Comparison of ENCODE assay signal across 15 cellular contexts in genomic region chr4:136863756-136864155, GRCh38.
A peak's percentile ranks its signal among the peaks of the same experiment; 100 is the strongest.
DNase-seq lines count a peak whose midpoint lies in the region; ATAC-seq and TF ChIP-seq lines count a peak whose summit lies in the region.
"Had no signal": no experiment of that assay in that cellular context is flagged by ENCODE, and none has a peak within 500 bp of the region (broad histone marks: within the 10 kb centered on the region; RNA-seq: fewer than 3 reads in every experiment).

No MANE protein-coding gene starts in this region.

- no peaks in the 10 kb centered on the region for H3K27me3 Mint-ChIP-seq in brain
- H3K27me3 Mint-ChIP-seq in activated T-helper 2 cell treated with anti-CD3 and anti-CD28 coated beads, Interferon-gamma antibody, Interleukin-2, Interleukin-4, amounts not matched to agents 10 μg/mL and 5 μg/mL and 100 μg/mL, durations not matched to agents 14 hours and 24 hours and 36 hours (ENCODE audit: low read depth) = no peaks in the 10 kb centered on the region
- no peaks in the 10 kb centered on the region for H3K27me3 Mint-ChIP-seq in activated CD8-positive, alpha-beta T cell treated with anti-CD3 and anti-CD28 coated beads for 36 hours
- H3K27me3 Mint-ChIP-seq: activated naive CD8-positive, alpha-beta T cell treated with anti-CD3 and anti-CD28 coated beads, Interleukin-2, amount 50 U/mL, for 24 hours; natural killer cell treated with Interleukin-12 subunit alpha and Interleukin-12 subunit beta and Interleukin-15 and Interleukin-18, amount 100 ng/mL, for 72 hours; stimulated activated memory B cell treated with anti-CD40 and anti-IgM and Interleukin-4, amounts not matched to agents 10 μg/mL and 1 μg/mL and 100 μg/mL, for 72 hours had no signal

- intact Hi-C loops in left lung (cut with DNase I) = no loop called here
- intact Hi-C loops in activated T-helper 2 cell treated with anti-CD3 and anti-CD28 coated beads, Interferon-gamma antibody, Interleukin-2, Interleukin-4, amounts not matched to agents 10 μg/mL and 5 μg/mL and 100 μg/mL, durations not matched to agents 14 hours and 24 hours and 36 hours (cut with micrococcal nuclease) = no loop called here
- intact Hi-C loops in activated CD8-positive, alpha-beta T cell treated with anti-CD3 and anti-CD28 coated beads for 36 hours (cut with micrococcal nuclease) = no loop called here

- no peak overlapping the region for H3K4me2 ChIP-seq in MM.1S (ENCODE audit: low read depth, low read length)

- peak overlapping the region in 2 of 5 experiments; percentile 11 to 56 for H3K4me3 Mint-ChIP-seq in brain
- no peak overlapping the region for H3K4me3 Mint-ChIP-seq in activated T-helper 2 cell treated with anti-CD3 and anti-CD28 coated beads, Interferon-gamma antibody, Interleukin-2, Interleukin-4, amounts not matched to agents 10 μg/mL and 5 μg/mL and 100 μg/mL, durations not matched to agents 14 hours and 24 hours and 36 hours (ENCODE audit: low read depth)
- no peak overlapping the region for H3K4me3 Mint-ChIP-seq in activated CD8-positive, alpha-beta T cell treated with anti-CD3 and anti-CD28 coated beads for 36 hours
- H3K4me3 Mint-ChIP-seq: activated naive CD8-positive, alpha-beta T cell treated with anti-CD3 and anti-CD28 coated beads, Interleukin-2, amount 50 U/mL, for 24 hours; immature natural killer cell; natural killer cell treated with Interleukin-12 subunit alpha and Interleukin-12 subunit beta and Interleukin-15 and Interleukin-18, amount 100 ng/mL, for 72 hours; stimulated activated memory B cell treated with anti-CD40 and anti-IgM and Interleukin-4, amounts not matched to agents 10 μg/mL and 1 μg/mL and 100 μg/mL, for 72 hours had no signal

- DNase-seq in DMS53 treated with DMSO at 0.1 percent for 48 hours (lab: John Stamatoyannopoulos, UW; ENCODE audit: unreplicated experiment) (peak; percentile 24), MM.1S (no peak), left lung (no peak)
- no peak for DNase-seq in activated T-helper 2 cell treated with anti-CD3 and anti-CD28 coated beads, Interferon-gamma antibody, Interleukin-2, Interleukin-4, amounts not matched to agents 10 μg/mL and 5 μg/mL and 100 μg/mL, durations not matched to agents 14 hours and 24 hours and 36 hours (ENCODE audit: low spot score)
- DNase-seq in activated CD8-positive, alpha-beta T cell treated with anti-CD3 and anti-CD28 coated beads for 36 hours = no peak
- DNase-seq: activated CD4-positive, alpha-beta T cell treated with anti-CD3 and anti-CD28 coated beads, Interleukin-2, amount 50 U/mL, for 4 hours; activated naive CD8-positive, alpha-beta T cell treated with anti-CD3 and anti-CD28 coated beads, Interleukin-2, amount 50 U/mL, for 24 hours; immature natural killer cell; NCI-H2029 had no signal

- H3K9me2 ChIP-seq in MM.1S (replicated peaks; ENCODE audit: insufficient read depth, low read length) = no peaks in the 10 kb centered on the region

- H3K4me1 ChIP-seq in MM.1S (ENCODE audit: low read length) = no peaks in the 10 kb centered on the region
- no peaks in the 10 kb centered on the region for H3K4me1 ChIP-seq in left lung

- peak; percentile 41 for ATAC-seq in left lung
- ATAC-seq in activated CD8-positive, alpha-beta T cell treated with anti-CD3 and anti-CD28 coated beads for 36 hours = no peak
- no peak for ATAC-seq in HG03139 (IDR thresholded peaks at IDR 0.05; ENCODE audit: unreplicated experiment)
- ATAC-seq in HG02798 (IDR thresholded peaks at IDR 0.05; ENCODE audit: poor library complexity, unreplicated experiment) = no peak
- ATAC-seq: activated naive CD8-positive, alpha-beta T cell treated with anti-CD3 and anti-CD28 coated beads, Interleukin-2, amount 50 U/mL, for 24 hours; natural killer cell treated with Interleukin-12 subunit alpha and Interleukin-12 subunit beta and Interleukin-15 and Interleukin-18, amount 100 ng/mL, for 72 hours had no signal

- no peaks in the 10 kb centered on the region for H3K36me3 Mint-ChIP-seq in brain
- no peaks in the 10 kb centered on the region for H3K36me3 Mint-ChIP-seq in activated T-helper 2 cell treated with anti-CD3 and anti-CD28 coated beads, Interferon-gamma antibody, Interleukin-2, Interleukin-4, amounts not matched to agents 10 μg/mL and 5 μg/mL and 100 μg/mL, durations not matched to agents 14 hours and 24 hours and 36 hours (ENCODE audit: low read depth)
- no peaks in the 10 kb centered on the region for H3K36me3 Mint-ChIP-seq in activated CD8-positive, alpha-beta T cell treated with anti-CD3 and anti-CD28 coated beads for 36 hours (ENCODE audit: low read depth)
- H3K36me3 Mint-ChIP-seq: immature natural killer cell; natural killer cell treated with Interleukin-12 subunit alpha and Interleukin-12 subunit beta and Interleukin-15 and Interleukin-18, amount 100 ng/mL, for 72 hours; stimulated activated memory B cell treated with anti-CD40 and anti-IgM and Interleukin-4, amounts not matched to agents 10 μg/mL and 1 μg/mL and 100 μg/mL, for 72 hours had no signal

- H3K9ac ChIP-seq in MM.1S (ENCODE audit: low read length) = no peak overlapping the region

- no peaks in the 10 kb centered on the region for H3F3A ChIP-seq in MM.1S (ENCODE audit: insufficient read depth, low read length)

- no peaks in the 10 kb centered on the region for H3K36me3 ChIP-seq in MM.1S (replicated peaks; ENCODE audit: insufficient read depth, low read length)
- no peaks in the 10 kb centered on the region for H3K36me3 ChIP-seq in left lung

- H3K4me3 ChIP-seq in MM.1S (ENCODE audit: low read length) (no peak overlapping the region), left lung (no peak overlapping the region)

- no peaks in the 10 kb centered on the region for H3K9me3 Mint-ChIP-seq in brain
- H3K9me3 Mint-ChIP-seq in activated T-helper 2 cell treated with anti-CD3 and anti-CD28 coated beads, Interferon-gamma antibody, Interleukin-2, Interleukin-4, amounts not matched to agents 10 μg/mL and 5 μg/mL and 100 μg/mL, durations not matched to agents 14 hours and 24 hours and 36 hours = no peaks in the 10 kb centered on the region
- no peaks in the 10 kb centered on the region for H3K9me3 Mint-ChIP-seq in activated CD8-positive, alpha-beta T cell treated with anti-CD3 and anti-CD28 coated beads for 36 hours
- H3K9me3 Mint-ChIP-seq: activated naive CD8-positive, alpha-beta T cell treated with anti-CD3 and anti-CD28 coated beads, Interleukin-2, amount 50 U/mL, for 24 hours; natural killer cell treated with Interleukin-12 subunit alpha and Interleukin-12 subunit beta and Interleukin-15 and Interleukin-18, amount 100 ng/mL, for 72 hours; stimulated activated memory B cell treated with anti-CD40 and anti-IgM and Interleukin-4, amounts not matched to agents 10 μg/mL and 1 μg/mL and 100 μg/mL, for 72 hours had no signal

- no peak for TF ChIP-seq CTCF in MM.1S (IDR thresholded peaks at IDR 0.05; ENCODE audit: low read length)
- TF ChIP-seq CTCF in brain (conservative IDR thresholded peaks at IDR 0.05) = no peak
- no peak for TF ChIP-seq CTCF in left lung (IDR thresholded peaks at IDR 0.05)
- no peak for TF ChIP-seq CTCF in activated CD8-positive, alpha-beta T cell treated with anti-CD3 and anti-CD28 coated beads for 36 hours (IDR thresholded peaks at IDR 0.05)

- H3K27me3 ChIP-seq in MM.1S (replicated peaks; ENCODE audit: insufficient read depth, low read length) (no peaks in the 10 kb centered on the region), left lung (no peaks in the 10 kb centered on the region)

- H3K9me3 ChIP-seq in MM.1S (replicated peaks; ENCODE audit: insufficient read depth, low read length) = no peaks in the 10 kb centered on the region
- no peaks in the 10 kb centered on the region for H3K9me3 ChIP-seq in left lung

- H3K27ac Mint-ChIP-seq in brain = peak overlapping the region; percentile 29 to 54 (median 45)
- H3K27ac Mint-ChIP-seq in activated T-helper 2 cell treated with anti-CD3 and anti-CD28 coated beads, Interferon-gamma antibody, Interleukin-2, Interleukin-4, amounts not matched to agents 10 μg/mL and 5 μg/mL and 100 μg/mL, durations not matched to agents 14 hours and 24 hours and 36 hours = no peak overlapping the region
- no peak overlapping the region for H3K27ac Mint-ChIP-seq in activated CD8-positive, alpha-beta T cell treated with anti-CD3 and anti-CD28 coated beads for 36 hours
- H3K27ac Mint-ChIP-seq: activated naive CD8-positive, alpha-beta T cell treated with anti-CD3 and anti-CD28 coated beads, Interleukin-2, amount 50 U/mL, for 24 hours; natural killer cell treated with Interleukin-12 subunit alpha and Interleukin-12 subunit beta and Interleukin-15 and Interleukin-18, amount 100 ng/mL, for 72 hours; stimulated activated memory B cell treated with anti-CD40 and anti-IgM and Interleukin-4, amounts not matched to agents 10 μg/mL and 1 μg/mL and 100 μg/mL, for 72 hours had no signal

- H3K79me2 ChIP-seq in MM.1S (ENCODE audit: low read length) = no peaks in the 10 kb centered on the region

- POLR2A ChIA-PET in activated CD8-positive, alpha-beta T cell treated with anti-CD3 and anti-CD28 coated beads for 36 hours (lab: Charles Lee) = no interaction called here

- no peaks in the 10 kb centered on the region for H4K20me1 ChIP-seq in MM.1S (ENCODE audit: insufficient read depth, low read length)

- peaks cover 35% of the 10 kb centered on the region for H3K4me1 Mint-ChIP-seq in brain
- H3K4me1 Mint-ChIP-seq in activated T-helper 2 cell treated with anti-CD3 and anti-CD28 coated beads, Interferon-gamma antibody, Interleukin-2, Interleukin-4, amounts not matched to agents 10 μg/mL and 5 μg/mL and 100 μg/mL, durations not matched to agents 14 hours and 24 hours and 36 hours (ENCODE audit: low read depth) = no peaks in the 10 kb centered on the region
- no peaks in the 10 kb centered on the region for H3K4me1 Mint-ChIP-seq in activated CD8-positive, alpha-beta T cell treated with anti-CD3 and anti-CD28 coated beads for 36 hours (ENCODE audit: low read depth)
- H3K4me1 Mint-ChIP-seq: activated naive CD8-positive, alpha-beta T cell treated with anti-CD3 and anti-CD28 coated beads, Interleukin-2, amount 50 U/mL, for 24 hours; immature natural killer cell; stimulated activated memory B cell treated with anti-CD40 and anti-IgM and Interleukin-4, amounts not matched to agents 10 μg/mL and 1 μg/mL and 100 μg/mL, for 72 hours had no signal

- CTCF ChIA-PET in activated CD8-positive, alpha-beta T cell treated with anti-CD3 and anti-CD28 coated beads for 36 hours (lab: Charles Lee) = interaction anchor here (0.9 to 1.6 kb wide), 4 partner anchors 9 to 178 kb away, joined by 3 to 6 read pairs (median 3); no protein-coding TSS in a partner anchor

- peak overlapping the region; percentile 46; the same call in 1 of the 2 replicates for H2AFZ ChIP-seq in MM.1S (ENCODE audit: low read length)

- no peak overlapping the region for H3K27ac ChIP-seq in MM.1S (ENCODE audit: low read length)
- H3K27ac ChIP-seq in left lung = no peak overlapping the region
- H3K27ac ChIP-seq: C4-2B had no signal

Comparison
In these comparisons a context has a peak if more than half of its experiments do, and no peak if none do; other contexts are left out.
1. H3K27ac Mint-ChIP-seq: peak in brain (5 of 5); none in activated T-helper 2 cell treated with anti-CD3 and anti-CD28 coated beads, Interferon-gamma antibody, Interleukin-2, Interleukin-4, amounts not matched to agents 10 μg/mL and 5 μg/mL and 100 μg/mL, durations not matched to agents 14 hours and 24 hours and 36 hours (single experiment) and activated CD8-positive, alpha-beta T cell treated with anti-CD3 and anti-CD28 coated beads for 36 hours (single experiment).